ENCODE assay signal across 17 cellular contexts in genomic region chrX:108018659-108019381, GRCh38. TPM values are rescaled to one million over a fixed set of nuclear protein-coding genes. Genes with fewer than 3 reads are reported as not detected.
DNase-seq lines count a peak whose midpoint lies in the region; ATAC-seq lines count a peak whose summit lies in the region.
"Had no signal": no experiment of that assay in that cellular context is flagged by ENCODE, and none has a peak within 500 bp of the region (broad histone marks: within the 10 kb centered on the region; RNA-seq: fewer than 3 reads in every experiment).

No MANE protein-coding gene starts in this region.

- no peaks in the 10 kb centered on the region for H3K36me3 Mint-ChIP-seq in activated T-helper 2 cell treated with anti-CD3 and anti-CD28 coated beads, Interferon-gamma antibody, Interleukin-2, Interleukin-4, amounts not matched to agents 10 μg/mL and 5 μg/mL and 100 μg/mL, durations not matched to agents 14 hours and 24 hours and 36 hours (ENCODE audit: low read depth)
- peaks cover 0 to 3% (median 3%) of the 10 kb centered on the region in 3 donors for H3K36me3 Mint-ChIP-seq in naive thymus-derived CD8-positive, alpha-beta T cell

- POLR2A ChIA-PET in naive thymus-derived CD8-positive, alpha-beta T cell (lab: Charles Lee) = interaction anchor here (0.8 to 1.4 kb wide), 4 partner anchors 17 to 390 kb away, joined by 3 to 7 read pairs (median 4); partner anchors contain the start of gene PRPS1

- no peak overlapping the region for H3K27ac Mint-ChIP-seq in activated T-helper 2 cell treated with anti-CD3 and anti-CD28 coated beads, Interferon-gamma antibody, Interleukin-2, Interleukin-4, amounts not matched to agents 10 μg/mL and 5 μg/mL and 100 μg/mL, durations not matched to agents 14 hours and 24 hours and 36 hours
- peak overlapping the region; percentile 92 to 98 (median 96) for H3K27ac Mint-ChIP-seq in naive thymus-derived CD8-positive, alpha-beta T cell

- DNase-seq in activated CD8-positive, alpha-beta memory T cell treated with anti-CD3 and anti-CD28 coated beads, Interleukin-2, amount 50 U/mL, for 1 hour (ENCODE audit: extremely low read depth) = peak; percentile 31
- no peak for DNase-seq in activated CD8-positive, alpha-beta memory T cell treated with anti-CD3 and anti-CD28 coated beads, Interleukin-2, amount 50 U/mL, for 4 hours
- DNase-seq in SW480 (ENCODE audit: low spot score) = peak; percentile 65
- DNase-seq in activated T-helper 2 cell treated with anti-CD3 and anti-CD28 coated beads, Interferon-gamma antibody, Interleukin-2, Interleukin-4, amounts not matched to agents 10 μg/mL and 5 μg/mL and 100 μg/mL, durations not matched to agents 14 hours and 24 hours and 36 hours (ENCODE audit: low spot score) = peak; percentile 12
- DNase-seq in naive thymus-derived CD8-positive, alpha-beta T cell = peak in 8 of 10 donors; percentile 29 to 84 (median 56)
- DNase-seq in iPS-NIHi7 (ENCODE audit: extremely low spot score) = no peak
- no peak for DNase-seq in AG20443 (ENCODE audit: low spot score)
- no peak for DNase-seq in kidney glomerular epithelial cell (lab: John Stamatoyannopoulos, UW)
- DNase-seq: colonic mucosa, NCI-H146, NCI-H510A treated with DMSO at 0.1 percent for 48 hours, pancreas, spleen, upper lobe of right lung had no signal

- peak overlapping the region; percentile 59 for H3K4me3 Mint-ChIP-seq in activated T-helper 2 cell treated with anti-CD3 and anti-CD28 coated beads, Interferon-gamma antibody, Interleukin-2, Interleukin-4, amounts not matched to agents 10 μg/mL and 5 μg/mL and 100 μg/mL, durations not matched to agents 14 hours and 24 hours and 36 hours (ENCODE audit: low read depth)
- peak overlapping the region; percentile 81 to 96 (median 87) for H3K4me3 Mint-ChIP-seq in naive thymus-derived CD8-positive, alpha-beta T cell

- intact Hi-C loops in activated T-helper 2 cell treated with anti-CD3 and anti-CD28 coated beads, Interferon-gamma antibody, Interleukin-2, Interleukin-4, amounts not matched to agents 10 μg/mL and 5 μg/mL and 100 μg/mL, durations not matched to agents 14 hours and 24 hours and 36 hours (cut with micrococcal nuclease) = no loop called here

- peaks cover 5% of the 10 kb centered on the region for H3K27me3 Mint-ChIP-seq in activated T-helper 2 cell treated with anti-CD3 and anti-CD28 coated beads, Interferon-gamma antibody, Interleukin-2, Interleukin-4, amounts not matched to agents 10 μg/mL and 5 μg/mL and 100 μg/mL, durations not matched to agents 14 hours and 24 hours and 36 hours (ENCODE audit: low read depth)
- H3K27me3 Mint-ChIP-seq in naive thymus-derived CD8-positive, alpha-beta T cell = peaks cover 0 to 1% (median 0%) of the 10 kb centered on the region in 5 donors

- H3K9me3 Mint-ChIP-seq in activated T-helper 2 cell treated with anti-CD3 and anti-CD28 coated beads, Interferon-gamma antibody, Interleukin-2, Interleukin-4, amounts not matched to agents 10 μg/mL and 5 μg/mL and 100 μg/mL, durations not matched to agents 14 hours and 24 hours and 36 hours = no peaks in the 10 kb centered on the region
- peaks cover 0 to 15% (median 8%) of the 10 kb centered on the region in 9 donors for H3K9me3 Mint-ChIP-seq in naive thymus-derived CD8-positive, alpha-beta T cell

- ATAC-seq in naive thymus-derived CD8-positive, alpha-beta T cell = peak; percentile 86 to 93
- ATAC-seq: pancreas, upper lobe of right lung had no signal

- peaks cover 32% of the 10 kb centered on the region for H3K4me1 Mint-ChIP-seq in activated T-helper 2 cell treated with anti-CD3 and anti-CD28 coated beads, Interferon-gamma antibody, Interleukin-2, Interleukin-4, amounts not matched to agents 10 μg/mL and 5 μg/mL and 100 μg/mL, durations not matched to agents 14 hours and 24 hours and 36 hours (ENCODE audit: low read depth)
- peaks cover 23 to 50% (median 48%) of the 10 kb centered on the region in 4 donors for H3K4me1 Mint-ChIP-seq in naive thymus-derived CD8-positive, alpha-beta T cell

RNA-seq across cellular contexts. Expression of gene VSIG1, which starts 26.0 kb away (rescaled TPM):
- 0.34 TPM in 1 of 2 replicates, not detected in the other for total RNA-seq in activated T-helper 2 cell treated with anti-CD3 and anti-CD28 coated beads, Interferon-gamma antibody, Interleukin-2, Interleukin-4, amounts not matched to agents 10 μg/mL and 5 μg/mL and 100 μg/mL, durations not matched to agents 14 hours and 24 hours and 36 hours
- total RNA-seq in naive thymus-derived CD8-positive, alpha-beta T cell = 10 to 100 TPM; 37.3 to 39.5 TPM
- polyA plus RNA-seq in naive thymus-derived CD8-positive, alpha-beta T cell = 10 to 100 TPM in 1 of 3 donors, 1 to 10 TPM in 2; 8.4 to 13.1 (median 9.8) TPM
- total RNA-seq: A673 had no signal

RNA-seq across cellular contexts. Expression of gene TEX13B, which starts 36.6 kb away (rescaled TPM):
- not detected in 2 replicates for total RNA-seq in activated T-helper 2 cell treated with anti-CD3 and anti-CD28 coated beads, Interferon-gamma antibody, Interleukin-2, Interleukin-4, amounts not matched to agents 10 μg/mL and 5 μg/mL and 100 μg/mL, durations not matched to agents 14 hours and 24 hours and 36 hours
- total RNA-seq in naive thymus-derived CD8-positive, alpha-beta T cell = not detected
- not detected for polyA plus RNA-seq in naive thymus-derived CD8-positive, alpha-beta T cell
- total RNA-seq: A673, colonic mucosa, lung microvascular endothelial cell, pancreas, spleen, upper lobe of right lung had no signal
- polyA plus RNA-seq: adipose tissue, pancreas, spleen had no signal

Comparison
In these comparisons a context has a peak if more than half of its experiments do, and no peak if none do; other contexts are left out.
1. DNase-seq: peak in activated CD8-positive, alpha-beta memory T cell treated with anti-CD3 and anti-CD28 coated beads, Interleukin-2, amount 50 U/mL, for 1 hour (single experiment), SW480 (single experiment), activated T-helper 2 cell treated with anti-CD3 and anti-CD28 coated beads, Interferon-gamma antibody, Interleukin-2, Interleukin-4, amounts not matched to agents 10 μg/mL and 5 μg/mL and 100 μg/mL, durations not matched to agents 14 hours and 24 hours and 36 hours (single experiment) and naive thymus-derived CD8-positive, alpha-beta T cell (8 of 10); none in activated CD8-positive, alpha-beta memory T cell treated with anti-CD3 and anti-CD28 coated beads, Interleukin-2, amount 50 U/mL, for 4 hours (single experiment), iPS-NIHi7 (single experiment), AG20443 (single experiment) and kidney glomerular epithelial cell (single experiment).
2. RNA of gene VSIG1, which starts 26.0 kb away (total RNA-seq): 37.3 to 39.5 TPM in naive thymus-derived CD8-positive, alpha-beta T cell; 0.34 TPM in activated T-helper 2 cell treated with anti-CD3 and anti-CD28 coated beads, Interferon-gamma antibody, Interleukin-2, Interleukin-4, amounts not matched to agents 10 μg/mL and 5 μg/mL and 100 μg/mL, durations not matched to agents 14 hours and 24 hours and 36 hours; every median in the first group is over 10 times any median in the second.